ENCODE assay signal across 19 cellular contexts in genomic region chr7:152924238-152924637, GRCh38.
DNase-seq lines count a peak whose midpoint lies in the region; ATAC-seq, FAIRE-seq and TF ChIP-seq lines count a peak whose summit lies in the region.
"Had no signal": no experiment of that assay in that cellular context is flagged by ENCODE, and none has a peak within 500 bp of the region (broad histone marks: within the 10 kb centered on the region; RNA-seq: fewer than 3 reads in every experiment).

No MANE protein-coding gene starts in this region.

- no peak overlapping the region for H4K91ac ChIP-seq in neuronal stem cell (ENCODE audit: low read depth, low read length, poor library complexity)

- H3K23ac ChIP-seq in neuronal stem cell (ENCODE audit: low read depth, low read length, poor library complexity) = no peak overlapping the region

- no peak overlapping the region for H2BK12ac ChIP-seq in neuronal stem cell (ENCODE audit: low read length)

- peaks cover 34% of the 10 kb centered on the region for H3K27me3 Mint-ChIP-seq in astrocyte (ENCODE audit: low read depth, unreplicated experiment)

- H3K4me3 ChIP-seq in astrocyte (ENCODE audit: insufficient read depth, low read depth, low read length) = no peak overlapping the region
- peak overlapping the region; percentile 69 for H3K4me3 ChIP-seq in iPS-15b (ENCODE audit: low read depth, low read length)
- no peak overlapping the region for H3K4me3 ChIP-seq in neuronal stem cell (ENCODE audit: low read length in 2 of 2)
- H3K4me3 ChIP-seq: A549, GM12878 had no signal

- no peak overlapping the region for H2AK5ac ChIP-seq in neuronal stem cell (ENCODE audit: low read depth, low read length)

- no peaks in the 10 kb centered on the region for H4K20me1 ChIP-seq in astrocyte (ENCODE audit: insufficient read depth, low read length)

- H3K27ac Mint-ChIP-seq in astrocyte (ENCODE audit: unreplicated experiment) = no peak overlapping the region
- no peak overlapping the region for H3K27ac Mint-ChIP-seq in activated naive CD4-positive, alpha-beta T cell treated with anti-CD3 and anti-CD28 coated beads, Interleukin-2, amount 50 U/mL, for 72 hours
- H3K27ac Mint-ChIP-seq: CD4-positive, CD25-positive, alpha-beta regulatory T cell had no signal

- peak overlapping the region; percentile 88; the same call in 1 of the 2 replicates for H3K9ac ChIP-seq in ES-I3 (ENCODE audit: low read depth, low read length)
- H3K9ac ChIP-seq in astrocyte (ENCODE audit: low read length) = no peak overlapping the region
- no peak overlapping the region for H3K9ac ChIP-seq in iPS-15b (ENCODE audit: low read depth, low read length)
- H3K9ac ChIP-seq in neuronal stem cell (ENCODE audit: low read depth, low read length, poor library complexity) = peak overlapping the region; percentile 9
- H3K9ac ChIP-seq: KMS-11 had no signal

- peak overlapping the region; percentile 20 for H3K4me3 Mint-ChIP-seq in astrocyte (ENCODE audit: unreplicated experiment)
- H3K4me3 Mint-ChIP-seq: CD4-positive, CD25-positive, alpha-beta regulatory T cell had no signal

- no peak overlapping the region for H2BK120ac ChIP-seq in neuronal stem cell (ENCODE audit: low read depth, low read length)

- no peak for TF ChIP-seq POLR2A in H54 (IDR thresholded peaks at IDR 0.05; ENCODE audit: low read depth, low read length)

- no peaks in the 10 kb centered on the region for H3K4me1 Mint-ChIP-seq in astrocyte (ENCODE audit: low read depth, unreplicated experiment)

- no peaks in the 10 kb centered on the region for H3K36me3 ChIP-seq in ES-I3 (ENCODE audit: insufficient read depth, low read length)
- H3K36me3 ChIP-seq in astrocyte (ENCODE audit: insufficient read depth, low read length) = no peaks in the 10 kb centered on the region
- H3K36me3 ChIP-seq in iPS-15b (ENCODE audit: control insufficient read depth, insufficient read depth, low read length) = no peaks in the 10 kb centered on the region
- H3K36me3 ChIP-seq in neuronal stem cell (replicated peaks in 1 of 2; ENCODE audit: control insufficient read depth in 2 of 2, insufficient read depth in 2 of 2, low read length in 2 of 2) = no peaks in the 10 kb centered on the region

- peaks cover 7% of the 10 kb centered on the region for H3K9me3 Mint-ChIP-seq in astrocyte (ENCODE audit: unreplicated experiment)
- peaks cover 16 to 21% of the 10 kb centered on the region in 2 donors for H3K9me3 Mint-ChIP-seq in activated naive CD4-positive, alpha-beta T cell treated with anti-CD3 and anti-CD28 coated beads, Interleukin-2, amount 50 U/mL, for 72 hours

- H3K27me3 ChIP-seq in astrocyte (ENCODE audit: insufficient read depth, low read length) (no peaks in the 10 kb centered on the region), iPS-15b (ENCODE audit: control insufficient read depth, insufficient read depth, low read length) (peaks cover 20% of the 10 kb centered on the region), neuronal stem cell (ENCODE audit: control insufficient read depth in 3 of 3, insufficient read depth in 3 of 3, low read depth in 1 of 3, low read length in 3 of 3) (peaks cover 0 to 65% (median 15%) of the 10 kb centered on the region in 3 experiments)

- no peak overlapping the region for H4K8ac ChIP-seq in neuronal stem cell (ENCODE audit: low read depth, low read length)

- FAIRE-seq in astrocyte (lab: Jason Lieb, UNC) (no peak), H54 (lab: Jason Lieb, UNC) (no peak)
- FAIRE-seq: A549, GM12878, GM18507 had no signal

- peak overlapping the region; percentile 71 for H2BK15ac ChIP-seq in neuronal stem cell (ENCODE audit: low read length)

- DNase-seq in astrocyte (ENCODE audit: low read depth) = no peak
- no peak for DNase-seq in neuronal stem cell (ENCODE audit: low spot score)
- DNase-seq in epidermal melanocyte (ENCODE audit: insufficient read length, low spot score) = no peak
- no peak for DNase-seq in activated naive CD4-positive, alpha-beta T cell treated with anti-CD3 and anti-CD28 coated beads, Interleukin-2, amount 50 U/mL, for 72 hours (ENCODE audit: low spot score in 2 of 2)
- DNase-seq in H54 (ENCODE audit: insufficient read length, low spot score) = no peak
- no peak for DNase-seq in NCI-H1417 (lab: John Stamatoyannopoulos, UW)
- DNase-seq: AML-193; CD4-positive, CD25-positive, alpha-beta regulatory T cell; NCI-H1092 treated with DMSO at 0.1 percent for 48 hours; NCI-H187; NCI-H2171; NCI-H446 treated with DMSO at 0.1 percent for 48 hours; NCI-H774 had no signal

- H3K4me2 ChIP-seq in astrocyte (ENCODE audit: low read length) = no peak overlapping the region
- no peak overlapping the region for H3K4me2 ChIP-seq in neuronal stem cell (ENCODE audit: insufficient read depth, low read length, poor library complexity, severe bottlenecking)
- H3K4me2 ChIP-seq: A549, KMS-11 had no signal

- H3K14ac ChIP-seq in neuronal stem cell (ENCODE audit: low read length) = no peak overlapping the region

- H2AFZ ChIP-seq in astrocyte (ENCODE audit: low read depth, low read length) = no peak overlapping the region
- no peak overlapping the region for H2AFZ ChIP-seq in neuronal stem cell (ENCODE audit: low read length)

- no peaks in the 10 kb centered on the region for H3K79me2 ChIP-seq in astrocyte (ENCODE audit: insufficient read depth, low read length)

- H2BK5ac ChIP-seq in neuronal stem cell (ENCODE audit: low read length) = no peak overlapping the region

- no peak for TF ChIP-seq CTCF in astrocyte (IDR thresholded peaks at IDR 0.05; ENCODE audit: insufficient read depth, low read depth, low read length)

- H3K4ac ChIP-seq in neuronal stem cell (ENCODE audit: low read length) = no peak overlapping the region

- no peak for ATAC-seq in activated naive CD4-positive, alpha-beta T cell treated with anti-CD3 and anti-CD28 coated beads, Interleukin-2, amount 50 U/mL, for 72 hours
- ATAC-seq: GM12878 had no signal

- H3K36me3 Mint-ChIP-seq in astrocyte (ENCODE audit: low read depth, unreplicated experiment) = no peaks in the 10 kb centered on the region
- H3K36me3 Mint-ChIP-seq in activated naive CD4-positive, alpha-beta T cell treated with anti-CD3 and anti-CD28 coated beads, Interleukin-2, amount 50 U/mL, for 72 hours = peaks cover 18% of the 10 kb centered on the region in 2 donors

- no peak overlapping the region for H3K18ac ChIP-seq in neuronal stem cell (ENCODE audit: low read length)

- WGBS in neuronal stem cell (ENCODE audit: extremely low coverage in 2 of 2, insufficient read length in 2 of 2, insufficient replicate concordance in 1 of 2), 2 donors = no CpG with 5 or more reads among the region's 6 CpGs

- H3K9me3 ChIP-seq in ES-I3 (ENCODE audit: control insufficient read depth, insufficient read depth, low read length) = peaks cover 5% of the 10 kb centered on the region; the same call in 1 of the 2 replicates
- no peaks in the 10 kb centered on the region for H3K9me3 ChIP-seq in astrocyte (ENCODE audit: insufficient read depth, low read depth, low read length)
- no peaks in the 10 kb centered on the region for H3K9me3 ChIP-seq in iPS-15b (ENCODE audit: control insufficient read depth, insufficient read depth, low read length)
- H3K9me3 ChIP-seq in neuronal stem cell (replicated peaks in 1 of 2; ENCODE audit: control insufficient read depth in 2 of 2, insufficient read depth in 1 of 2, low read depth in 1 of 2, low read length in 2 of 2) = peaks cover 0 to 2% of the 10 kb centered on the region in 2 donors
- H3K9me3 ChIP-seq: A549 had no signal

- H3K79me1 ChIP-seq in neuronal stem cell (ENCODE audit: low read depth, low read length) = no peaks in the 10 kb centered on the region

- no peaks in the 10 kb centered on the region for H3K4me1 ChIP-seq in ES-I3 (ENCODE audit: insufficient read depth, low read length)
- no peaks in the 10 kb centered on the region for H3K4me1 ChIP-seq in astrocyte (ENCODE audit: insufficient read depth, low read length)
- H3K4me1 ChIP-seq in iPS-15b (ENCODE audit: control insufficient read depth, insufficient read depth, low read length) = peaks cover 3% of the 10 kb centered on the region
- H3K4me1 ChIP-seq in neuronal stem cell (ENCODE audit: control insufficient read depth in 2 of 2, insufficient read depth in 1 of 2, low read depth in 1 of 2, low read length in 2 of 2) = peaks cover 0 to 2% of the 10 kb centered on the region in 2 donors
- H3K4me1 ChIP-seq: A549 had no signal

- H3K27ac ChIP-seq in astrocyte (ENCODE audit: low read depth, low read length) (no peak overlapping the region), neuronal stem cell (replicated peaks; ENCODE audit: low read length) (no peak overlapping the region)
- H3K27ac ChIP-seq: A549, KMS-11 had no signal

Comparison
In these comparisons a context has a peak if more than half of its experiments do, and no peak if none do; other contexts are left out.
1. H3K9ac ChIP-seq: peak in ES-I3 (single experiment) and neuronal stem cell (single experiment); none in astrocyte (single experiment) and iPS-15b (single experiment).